ENCODE assay signal across 8 cellular contexts in the genomic region with DNA sequence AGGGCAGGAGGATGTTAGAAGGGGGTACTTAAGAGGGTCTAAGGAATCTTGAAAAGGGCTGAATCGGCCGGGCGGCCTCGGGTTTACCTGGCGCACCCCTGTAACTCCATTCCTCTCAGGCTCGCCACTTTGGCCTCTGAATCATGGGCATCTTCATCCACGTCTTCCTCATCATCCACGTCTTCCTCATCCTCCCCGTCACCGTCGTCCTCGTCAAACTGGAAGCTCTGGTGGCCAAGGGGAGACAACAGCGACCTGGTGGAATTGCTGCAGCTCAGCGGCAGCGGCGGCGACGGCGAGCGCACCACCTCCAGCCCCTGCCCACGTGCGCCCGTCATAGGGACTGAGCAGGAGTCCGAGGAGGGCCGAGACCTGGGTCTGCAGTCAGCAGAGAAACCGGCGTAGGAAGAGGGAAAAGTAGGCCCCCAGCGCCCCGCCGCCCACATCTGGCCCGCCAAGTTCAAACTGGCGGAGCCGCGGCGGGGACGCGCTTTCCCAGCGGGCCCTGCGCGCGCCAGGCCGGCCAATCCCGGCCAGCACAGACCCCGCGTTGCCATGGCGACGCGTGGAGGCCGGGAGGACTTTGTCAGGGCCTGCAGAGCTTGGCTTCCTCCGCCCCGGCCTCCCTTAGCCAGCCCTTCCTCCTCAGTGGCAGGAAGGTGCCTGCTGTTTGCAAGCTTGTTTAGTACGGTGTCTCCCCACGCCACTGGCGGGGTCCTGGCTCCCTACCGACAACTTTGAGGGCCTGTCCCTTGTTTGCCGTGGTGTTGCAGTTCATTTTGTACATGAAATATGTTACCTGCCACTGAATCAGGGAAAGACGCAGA. TPM values are rescaled to one million over a fixed set of nuclear protein-coding genes. Genes with fewer than 3 reads are reported as not detected.
A peak's percentile ranks its signal among the peaks of the same experiment; 100 is the strongest.
DNase-seq lines count a peak whose midpoint lies in the region; ATAC-seq and TF ChIP-seq lines count a peak whose summit lies in the region.

A gene with protein sequence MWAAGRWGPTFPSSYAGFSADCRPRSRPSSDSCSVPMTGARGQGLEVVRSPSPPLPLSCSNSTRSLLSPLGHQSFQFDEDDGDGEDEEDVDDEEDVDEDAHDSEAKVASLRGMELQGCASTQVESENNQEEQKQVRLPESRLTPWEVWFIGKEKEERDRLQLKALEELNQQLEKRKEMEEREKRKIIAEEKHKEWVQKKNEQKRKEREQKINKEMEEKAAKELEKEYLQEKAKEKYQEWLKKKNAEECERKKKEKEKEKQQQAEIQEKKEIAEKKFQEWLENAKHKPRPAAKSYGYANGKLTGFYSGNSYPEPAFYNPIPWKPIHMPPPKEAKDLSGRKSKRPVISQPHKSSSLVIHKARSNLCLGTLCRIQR (minus strand): TSS at position 467 of the 827 bp plus-strand sequence. CDS start 21 bp downstream, at position 446.

- H3K4me1 ChIP-seq in PC-9 (replicated peaks; ENCODE audit: insufficient read depth), result peaks cover 24% of the 10 kb centered on the region; the same call in 1 of the 2 replicates
- H3K4me1 ChIP-seq in mucosa of stomach (ENCODE audit: control insufficient read depth, insufficient read depth, low read length), result peaks cover 21% of the 10 kb centered on the region

- H3K4me2 ChIP-seq in PC-9, result peak within 1 kb of the TSS; percentile 87

- no peaks in the 10 kb centered on the region for H3K9me2 ChIP-seq in PC-9 (ENCODE audit: insufficient read depth)

- POLR2A ChIA-PET in PC-9 (lab: Charles Lee; ENCODE audit: unreplicated experiment), result interaction anchor here (1.1 kb wide), 1 partner anchor 101 kb away, joined by 4 read pairs; no protein-coding TSS in a partner anchor

- peak within 1 kb of the TSS; percentile 67 for H3K9ac ChIP-seq in mucosa of stomach (ENCODE audit: low read length)

- TSS peak; percentile 52 for BruUV-seq in PC-9 (replicated peaks; lab: Mats Ljungman, UMichigan)

- H3K79me2 ChIP-seq in PC-9 (ENCODE audit: low read depth), result peaks cover 24% of the 10 kb centered on the region

- H3K9me3 ChIP-seq in PC-9 (ENCODE audit: insufficient read depth, low read depth) (no peaks in the 10 kb centered on the region), mucosa of stomach (ENCODE audit: control insufficient read depth, low read length) (no peaks in the 10 kb centered on the region)

- no peaks in the 10 kb centered on the region for H3K36me3 ChIP-seq in PC-9 (ENCODE audit: low read depth)
- peaks cover 2% of the 10 kb centered on the region for H3K36me3 ChIP-seq in mucosa of stomach (ENCODE audit: control insufficient read depth, insufficient read depth, low read length)

- peak; percentile 100 for ATAC-seq in GM21723 (IDR thresholded peaks at IDR 0.05; ENCODE audit: unreplicated experiment)

- intact Hi-C loops in PC-9 (cut with micrococcal nuclease; ENCODE audit: unreplicated experiment), result loop anchor here (2.0 to 5.0 kb wide), 2 partner anchors 110 to 181 kb away; a partner anchor contains a TSS

- DNase-seq in DMS53 treated with DMSO at 0.1 percent for 48 hours (lab: John Stamatoyannopoulos, UW; ENCODE audit: unreplicated experiment) (peak; percentile 87), PC-9 (peak; percentile 80 to 90), erythroblast (lab: John Stamatoyannopoulos, UW) (peak; percentile 96)
- peak; percentile 88 for DNase-seq in Jurkat, Clone E6-1 (ENCODE audit: low read depth, low spot score)
- peak; percentile 84 for DNase-seq in activated T-cell treated with anti-CD3 and anti-CD28 coated beads, Interleukin-2, amount 50 U/mL, for 1 hour
- peak; percentile 51 to 69 for DNase-seq in stimulated activated CD8-positive, alpha-beta memory T cell treated with anti-CD3 and anti-CD28 coated beads, Interleukin-4, amount 100 ng/mL, for 4 hours (ENCODE audit: low read depth in 2 of 2, low spot score in 1 of 2)

- peak; percentile 65 for TF ChIP-seq POLR2A in erythroblast (IDR thresholded peaks at IDR 0.05; ENCODE audit: low read length)

- H2AFZ ChIP-seq in PC-9, result peak within 1 kb of the TSS; percentile 84

- no peak for TF ChIP-seq CTCF in PC-9 (conservative IDR thresholded peaks at IDR 0.05)

- no peaks in the 10 kb centered on the region for H3K27me3 ChIP-seq in PC-9 (ENCODE audit: insufficient read depth, low read depth)
- no peaks in the 10 kb centered on the region for H3K27me3 ChIP-seq in mucosa of stomach (ENCODE audit: control insufficient read depth, insufficient read depth, low read length)

- peaks cover 9% of the 10 kb centered on the region; the same call in 1 of the 2 replicates for H3F3A ChIP-seq in PC-9 (ENCODE audit: insufficient read depth, low read depth)

- CTCF ChIA-PET in PC-9 (lab: Charles Lee), result no interaction called here

- H3K4me3 ChIP-seq in Jurkat, Clone E6-1 (ENCODE audit: low read length), result peak within 1 kb of the TSS; percentile 86
- H3K4me3 ChIP-seq in PC-9 (peak within 1 kb of the TSS; percentile 75), mucosa of stomach (ENCODE audit: low read length) (peak within 1 kb of the TSS; percentile 62)

- H4K20me1 ChIP-seq in PC-9 (ENCODE audit: insufficient read depth), result no peaks in the 10 kb centered on the region

- H3K27ac ChIP-seq in PC-9, result peak within 1 kb of the TSS; percentile 13; the same call in 1 of the 2 replicates

RNA-seq across cellular contexts. Expression of the gene that starts here (rescaled TPM):
- polyA plus RNA-seq in Jurkat, Clone E6-1 (2012; ENCODE audit: insufficient read depth, insufficient read length), result 64.3 TPM
- total RNA-seq in PC-9 (2021), result 21.0 and 33.6 TPM in 2 replicates

Comparison
In these comparisons a context has a peak if more than half of its experiments do, and no peak if none do; other contexts are left out.
1. Peak in every context shown above with its lines: DNase-seq, ATAC-seq, H3K4me3 ChIP-seq and H3K27ac ChIP-seq.